In the genomic region with DNA sequence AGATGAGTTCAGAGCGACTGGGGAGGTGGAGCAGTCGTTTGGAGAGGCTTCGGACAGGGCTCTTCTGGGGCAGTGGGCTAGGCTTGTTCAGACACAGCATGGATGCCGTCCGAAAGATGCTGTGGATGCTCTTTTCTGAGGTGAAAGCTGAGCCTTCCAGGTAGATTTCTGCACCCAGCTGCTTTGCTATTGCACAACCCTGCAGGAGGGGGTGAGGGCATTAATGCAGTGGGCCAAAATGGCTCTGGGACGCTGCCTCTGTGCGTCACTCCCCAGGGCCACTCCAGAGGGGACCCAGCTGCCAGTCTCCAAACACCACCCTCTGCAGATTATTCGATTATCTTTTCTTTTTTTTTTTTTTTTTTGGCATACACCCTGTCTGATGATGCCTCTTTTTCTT, we compare ENCODE assay signal across 29 cellular contexts.
"Had no signal": no experiment of that assay in that cellular context is flagged by ENCODE, and none has a peak within 500 bp of the region (broad histone marks: within the 10 kb centered on the region; RNA-seq: fewer than 3 reads in every experiment).

No MANE protein-coding gene starts in this region.

- H3K36me3 ChIP-seq: cardiac muscle cell, WERI-Rb-1 had no signal

- H3K4me2 ChIP-seq: PC-9 had no signal

- H3K27ac ChIP-seq: cardiac muscle cell, PC-9, RWPE1, WERI-Rb-1 had no signal

- H2AFZ ChIP-seq: PC-9 had no signal

- DNase-seq: activated CD4-positive, alpha-beta memory T cell treated with anti-CD3 and anti-CD28 coated beads, Interleukin-2, amount 10 ng/mL, durations not matched to agents 7 days and 5 days; activated CD4-positive, alpha-beta T cell treated with anti-CD3 and anti-CD28 coated beads for 1 hour; activated CD4-positive, alpha-beta T cell treated with anti-CD3 and anti-CD28 coated beads for 48 hours; activated CD4-positive, CD25-positive, alpha-beta regulatory T cell; activated CD8-positive, alpha-beta memory T cell treated with anti-CD3 and anti-CD28 coated beads for 24 hours; activated CD8-positive, alpha-beta memory T cell treated with anti-CD3 and anti-CD28 coated beads, Interleukin-2, amount 10 ng/mL, durations not matched to agents 7 days and 5 days; activated CD8-positive, alpha-beta memory T cell treated with anti-CD3 and anti-CD28 coated beads, Interleukin-2, amount 50 U/mL, for 48 hours; activated effector memory CD4-positive, alpha-beta T cell treated with Interleukin-2 at 50 U/mL for 16 hours; activated naive CD4-positive, alpha-beta T cell treated with anti-CD3 and anti-CD28 coated beads, Interleukin-2, amount 10 ng/mL, durations not matched to agents 7 days and 5 days; activated naive CD8-positive, alpha-beta T cell treated with anti-CD3 and anti-CD28 coated beads, Interleukin-2, amount 50 U/mL, for 24 hours; activated T-cell treated with anti-CD3 and anti-CD28 coated beads, Interleukin-2, amount 50 U/mL, for 48 hours; aorta; NCI-H1105; NCI-H1417 treated with DMSO at 0.1 percent for 48 hours; NCI-H187 treated with DMSO at 0.1 percent for 48 hours; NCI-H2081; NCI-H345; NCI-H524 treated with DMSO at 0.1 percent for 48 hours; NK-92 treated with Interleukin-12 subunit alpha and Interleukin-12 subunit beta, amount 100 ng/mL, for 24 hours; PC-9; SW 1271; T-helper 1 cell; T-helper 2 cell; T-helper 9 cell; WERI-Rb-1 had no signal

- ATAC-seq: activated CD8-positive, alpha-beta memory T cell treated with anti-CD3 and anti-CD28 coated beads, Interleukin-2, amount 10 ng/mL, durations not matched to agents 7 days and 5 days; activated naive CD8-positive, alpha-beta T cell treated with anti-CD3 and anti-CD28 coated beads, Interleukin-2, amount 50 U/mL, for 24 hours; Right ventricle myocardium inferior had no signal

- H3K27me3 ChIP-seq: cardiac muscle cell had no signal

- FAIRE-seq: RCC 7860 had no signal

- H3K4me3 ChIP-seq: cardiac muscle cell, PC-9 had no signal
